ENCODE assay signal across 1 cellular context in the genomic region with DNA sequence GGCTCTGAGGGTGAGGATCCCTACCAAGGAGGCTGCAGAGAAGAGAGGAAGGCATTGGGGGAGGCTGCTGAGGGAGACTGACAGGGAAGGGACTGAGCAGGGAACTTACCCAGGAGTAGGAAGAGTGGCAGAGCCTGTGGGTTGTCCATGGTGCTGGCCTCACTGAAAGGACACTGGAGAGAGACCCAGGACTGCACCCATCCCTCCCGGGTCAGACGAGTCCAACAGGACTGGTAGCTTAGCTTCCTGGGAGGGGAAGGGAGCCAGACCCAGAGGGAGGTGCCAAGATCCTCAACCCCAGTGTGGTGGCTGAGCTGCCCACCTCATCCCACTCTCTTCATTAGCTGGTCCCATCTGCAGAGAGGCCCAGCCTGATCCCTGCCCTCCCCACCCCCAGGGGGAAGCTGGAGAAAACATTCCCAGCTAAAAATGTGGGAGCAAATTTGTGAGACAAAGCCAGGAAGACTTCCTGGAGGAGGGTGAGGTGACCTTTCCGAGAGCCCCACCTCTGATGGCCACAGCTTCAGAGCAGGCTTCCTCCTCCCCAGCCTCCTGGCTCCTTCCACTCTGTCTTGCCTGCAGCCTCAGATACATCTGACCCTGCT.
TF ChIP-seq lines count a peak whose summit lies in the region.

VSIG10L (minus strand) TSS at position 164 of the 605 bp plus-strand sequence; CDS start at position 149, 15 bp downstream.

TF ChIP-seq in HepG2, 621 proteins besides CTCF, POLR2A, EP300 and RAD21 (continued from another document):
- TF ChIP-seq REST (IDR thresholded peaks at IDR 0.05; ENCODE audit: borderline replicate concordance in 1 of 2, low read depth in 1 of 2, low read length in 2 of 2): peak; percentile 17 to 80
- TF ChIP-seq ZKSCAN1 (IDR thresholded peaks at IDR 0.05; ENCODE audit: low read length): no peak
- no peak for TF ChIP-seq ZNF264 (CRISPR knock-in tag; IDR thresholded peaks at IDR 0.05)
- TF ChIP-seq, protein P1, sequence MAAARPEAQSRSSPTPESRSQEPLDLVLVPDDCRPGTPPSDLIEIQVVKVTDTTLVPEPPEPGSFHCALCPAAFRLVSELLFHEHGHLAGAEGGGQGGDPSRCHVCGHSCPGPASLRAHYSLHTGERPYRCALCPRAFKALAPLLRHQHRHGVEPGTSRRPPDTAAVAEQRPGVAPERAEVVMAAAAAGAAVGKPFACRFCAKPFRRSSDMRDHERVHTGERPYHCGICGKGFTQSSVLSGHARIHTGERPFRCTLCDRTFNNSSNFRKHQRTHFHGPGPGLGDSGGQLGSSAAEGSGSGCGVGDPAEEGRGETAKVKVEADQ (CRISPR knock-in tag; IDR thresholded peaks at IDR 0.05; ENCODE audit: borderline replicate concordance): no peak
- TF ChIP-seq ATF7 (IDR thresholded peaks at IDR 0.05): no peak
- no peak for TF ChIP-seq ATF7 (CRISPR knock-in tag; IDR thresholded peaks at IDR 0.05)
- TF ChIP-seq SATB2 (CRISPR knock-in tag; IDR thresholded peaks at IDR 0.05): no peak
- TF ChIP-seq CHD4 (IDR thresholded peaks at IDR 0.05; ENCODE audit: borderline replicate concordance, low read length): no peak
- no peak for TF ChIP-seq ZNF790 (CRISPR knock-in tag; IDR thresholded peaks at IDR 0.05; ENCODE audit: borderline replicate concordance)
- TF ChIP-seq RCOR2 (CRISPR knock-in tag; IDR thresholded peaks at IDR 0.05): no peak
- TF ChIP-seq ASH2L (IDR thresholded peaks at IDR 0.05; ENCODE audit: insufficient read length, low read depth, low read length): no peak
- no peak for TF ChIP-seq MBD4 (IDR thresholded peaks at IDR 0.05; ENCODE audit: borderline replicate concordance, low read length)
- TF ChIP-seq ETV6 (CRISPR knock-in tag; conservative IDR thresholded peaks at IDR 0.05): no peak
- TF ChIP-seq AKAP8 (CRISPR knock-in tag; IDR thresholded peaks at IDR 0.05): 0 out of 2 replicates have a peak, but pooled peaks have one; percentile 2
- no peak for TF ChIP-seq ZNF672 (CRISPR knock-in tag; IDR thresholded peaks at IDR 0.05)
- TF ChIP-seq ZNF230 (CRISPR knock-in tag; IDR thresholded peaks at IDR 0.05): no peak
- TF ChIP-seq RBFOX2 (IDR thresholded peaks at IDR 0.05; ENCODE audit: low read depth, low read length): peak; percentile 63
- no peak for TF ChIP-seq KIAA2018 (CRISPR knock-in tag; IDR thresholded peaks at IDR 0.05; ENCODE audit: borderline replicate concordance)
- TF ChIP-seq SRSF1 (optimal IDR thresholded peaks at IDR 0.05; ENCODE audit: low read depth, low read length): peak; percentile 43
- TF ChIP-seq NFIB (CRISPR knock-in tag; IDR thresholded peaks at IDR 0.05; ENCODE audit: borderline replicate concordance): no peak
- TF ChIP-seq TIGD3 (CRISPR knock-in tag; IDR thresholded peaks at IDR 0.05; ENCODE audit: borderline replicate concordance): no peak
- TF ChIP-seq RFXANK (CRISPR knock-in tag; IDR thresholded peaks at IDR 0.05): no peak
- TF ChIP-seq KDM6A (CRISPR knock-in tag; IDR thresholded peaks at IDR 0.05; ENCODE audit: low read depth): no peak
- TF ChIP-seq, protein P2, sequence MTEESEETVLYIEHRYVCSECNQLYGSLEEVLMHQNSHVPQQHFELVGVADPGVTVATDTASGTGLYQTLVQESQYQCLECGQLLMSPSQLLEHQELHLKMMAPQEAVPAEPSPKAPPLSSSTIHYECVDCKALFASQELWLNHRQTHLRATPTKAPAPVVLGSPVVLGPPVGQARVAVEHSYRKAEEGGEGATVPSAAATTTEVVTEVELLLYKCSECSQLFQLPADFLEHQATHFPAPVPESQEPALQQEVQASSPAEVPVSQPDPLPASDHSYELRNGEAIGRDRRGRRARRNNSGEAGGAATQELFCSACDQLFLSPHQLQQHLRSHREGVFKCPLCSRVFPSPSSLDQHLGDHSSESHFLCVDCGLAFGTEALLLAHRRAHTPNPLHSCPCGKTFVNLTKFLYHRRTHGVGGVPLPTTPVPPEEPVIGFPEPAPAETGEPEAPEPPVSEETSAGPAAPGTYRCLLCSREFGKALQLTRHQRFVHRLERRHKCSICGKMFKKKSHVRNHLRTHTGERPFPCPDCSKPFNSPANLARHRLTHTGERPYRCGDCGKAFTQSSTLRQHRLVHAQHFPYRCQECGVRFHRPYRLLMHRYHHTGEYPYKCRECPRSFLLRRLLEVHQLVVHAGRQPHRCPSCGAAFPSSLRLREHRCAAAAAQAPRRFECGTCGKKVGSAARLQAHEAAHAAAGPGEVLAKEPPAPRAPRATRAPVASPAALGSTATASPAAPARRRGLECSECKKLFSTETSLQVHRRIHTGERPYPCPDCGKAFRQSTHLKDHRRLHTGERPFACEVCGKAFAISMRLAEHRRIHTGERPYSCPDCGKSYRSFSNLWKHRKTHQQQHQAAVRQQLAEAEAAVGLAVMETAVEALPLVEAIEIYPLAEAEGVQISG (CRISPR knock-in tag; IDR thresholded peaks at IDR 0.05): no peak
- TF ChIP-seq ZNF550 (CRISPR knock-in tag; IDR thresholded peaks at IDR 0.05; ENCODE audit: borderline replicate concordance): no peak
- TF ChIP-seq ZFP36 (IDR thresholded peaks at IDR 0.05; ENCODE audit: borderline replicate concordance, low read depth, low read length, partially characterized antibody): peak; percentile 82
- TF ChIP-seq, protein P3, sequence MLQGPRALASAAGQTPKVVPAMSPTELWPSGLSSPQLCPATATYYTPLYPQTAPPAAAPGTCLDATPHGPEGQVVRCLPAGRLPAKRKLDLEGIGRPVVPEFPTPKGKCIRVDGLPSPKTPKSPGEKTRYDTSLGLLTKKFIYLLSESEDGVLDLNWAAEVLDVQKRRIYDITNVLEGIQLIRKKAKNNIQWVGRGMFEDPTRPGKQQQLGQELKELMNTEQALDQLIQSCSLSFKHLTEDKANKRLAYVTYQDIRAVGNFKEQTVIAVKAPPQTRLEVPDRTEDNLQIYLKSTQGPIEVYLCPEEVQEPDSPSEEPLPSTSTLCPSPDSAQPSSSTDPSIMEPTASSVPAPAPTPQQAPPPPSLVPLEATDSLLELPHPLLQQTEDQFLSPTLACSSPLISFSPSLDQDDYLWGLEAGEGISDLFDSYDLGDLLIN (CRISPR knock-in tag; IDR thresholded peaks at IDR 0.05; ENCODE audit: borderline replicate concordance): no peak
- no peak for TF ChIP-seq NR0B2 (CRISPR knock-in tag; IDR thresholded peaks at IDR 0.05)
- TF ChIP-seq KAT7 (CRISPR knock-in tag; IDR thresholded peaks at IDR 0.05; ENCODE audit: borderline replicate concordance): no peak
